In genomic region chr17:75511610-75512575, GRCh38 we compare ENCODE assay signal across 1 cellular context.
TF ChIP-seq lines count a peak whose summit lies in the region.

No MANE protein-coding gene starts in this region.

TF ChIP-seq in HepG2, 621 proteins besides CTCF, POLR2A, EP300 and RAD21 (continued from another document and continues in another):
- TF ChIP-seq ZNF710 (CRISPR knock-in tag; IDR thresholded peaks at IDR 0.05; ENCODE audit: borderline replicate concordance) = peak; percentile 91; the same call in 1 of the 2 replicates
- 0 out of 2 replicates have a peak, but pooled peaks have one; percentile 22 for TF ChIP-seq DMAP1 (CRISPR knock-in tag; IDR thresholded peaks at IDR 0.05)
- TF ChIP-seq ZNF414 (CRISPR knock-in tag; IDR thresholded peaks at IDR 0.05) = peak; percentile 85
- TF ChIP-seq NFRKB (IDR thresholded peaks at IDR 0.05) = no peak
- TF ChIP-seq AKNA (CRISPR knock-in tag; IDR thresholded peaks at IDR 0.05; ENCODE audit: borderline replicate concordance) = no peak
- TF ChIP-seq TMF1 (CRISPR knock-in tag; IDR thresholded peaks at IDR 0.05; ENCODE audit: low read depth) = peak; percentile 85; the same call in 1 of the 2 replicates
- peak; percentile 80; the same call in 1 of the 2 replicates for TF ChIP-seq HMG20A (CRISPR knock-in tag; IDR thresholded peaks at IDR 0.05; ENCODE audit: borderline replicate concordance)
- TF ChIP-seq KDM4B (CRISPR knock-in tag; IDR thresholded peaks at IDR 0.05) = peak; percentile 70; the same call in 1 of the 2 replicates
- no peak for TF ChIP-seq NKX3-1 (CRISPR knock-in tag; IDR thresholded peaks at IDR 0.05)
- TF ChIP-seq HCFC1 (IDR thresholded peaks at IDR 0.05; ENCODE audit: low read depth, low read length) = no peak
- TF ChIP-seq BRD4 (CRISPR knock-in tag; IDR thresholded peaks at IDR 0.05) = peak; percentile 62; the same call in 1 of the 2 replicates
- 0 out of 2 replicates have a peak, but pooled peaks have one; percentile 15 for TF ChIP-seq ZNF230 (CRISPR knock-in tag; IDR thresholded peaks at IDR 0.05)
- TF ChIP-seq MTF2 (CRISPR knock-in tag; IDR thresholded peaks at IDR 0.05; ENCODE audit: borderline replicate concordance) = peak; percentile 43; the same call in 1 of the 2 replicates
- TF ChIP-seq ZNF557 (CRISPR knock-in tag; IDR thresholded peaks at IDR 0.05) = 0 out of 2 replicates have a peak, but pooled peaks have one; percentile 50
- peak; percentile 39; the same call in 1 of the 2 replicates for TF ChIP-seq ZNF607 (CRISPR knock-in tag; IDR thresholded peaks at IDR 0.05; ENCODE audit: borderline replicate concordance)
- no peak for TF ChIP-seq PAF1 (CRISPR knock-in tag; IDR thresholded peaks at IDR 0.05)
- TF ChIP-seq FOXO1 (CRISPR knock-in tag; IDR thresholded peaks at IDR 0.05) = peak; percentile 72; the same call in 1 of the 2 replicates
- peak; percentile 40; the same call in 1 of the 2 replicates for TF ChIP-seq TRIM24 (CRISPR knock-in tag; IDR thresholded peaks at IDR 0.05)
- TF ChIP-seq ZNF274 (CRISPR knock-in tag; IDR thresholded peaks at IDR 0.05) = peak; percentile 87
- peak; percentile 36; the same call in 1 of the 2 replicates for TF ChIP-seq ETV5 (CRISPR knock-in tag; IDR thresholded peaks at IDR 0.05; ENCODE audit: borderline replicate concordance)
- TF ChIP-seq ZNF30 (CRISPR knock-in tag; IDR thresholded peaks at IDR 0.05) = 0 out of 2 replicates have a peak, but pooled peaks have one; percentile 19
- no peak for TF ChIP-seq FOSL1 (CRISPR knock-in tag; IDR thresholded peaks at IDR 0.05; ENCODE audit: borderline replicate concordance)
- no peak for TF ChIP-seq BRF2 (CRISPR knock-in tag; IDR thresholded peaks at IDR 0.05)
- peak; percentile 79; the same call in 1 of the 2 replicates for TF ChIP-seq ZNF740 (CRISPR knock-in tag; IDR thresholded peaks at IDR 0.05)
- peak; percentile 80 for TF ChIP-seq NR2F6 (IDR thresholded peaks at IDR 0.05)
- peak; percentile 89 for TF ChIP-seq NR2F6 (CRISPR knock-in tag; IDR thresholded peaks at IDR 0.05)
- TF ChIP-seq ZBTB7B (CRISPR knock-in tag; IDR thresholded peaks at IDR 0.05) = peak; percentile 99
- TF ChIP-seq MLLT10 (CRISPR knock-in tag; IDR thresholded peaks at IDR 0.05) = no peak
- no peak for TF ChIP-seq DNMT1 (CRISPR knock-in tag; IDR thresholded peaks at IDR 0.05)
- no peak for TF ChIP-seq CENPX (CRISPR knock-in tag; IDR thresholded peaks at IDR 0.05)
- TF ChIP-seq MLX (CRISPR knock-in tag; IDR thresholded peaks at IDR 0.05) = peak; percentile 51; the same call in 1 of the 2 replicates
- TF ChIP-seq TGIF2 (CRISPR knock-in tag; IDR thresholded peaks at IDR 0.05) = peak; percentile 92
- peak; percentile 70 for TF ChIP-seq U2AF1 (optimal IDR thresholded peaks at IDR 0.05; ENCODE audit: low read depth, low read length)
- TF ChIP-seq MAF1 (CRISPR knock-in tag; IDR thresholded peaks at IDR 0.05; ENCODE audit: borderline replicate concordance) = no peak
- no peak; the same call in 1 of the 2 replicates for TF ChIP-seq ZNF816 (CRISPR knock-in tag; IDR thresholded peaks at IDR 0.05; ENCODE audit: borderline replicate concordance)
- no peak for TF ChIP-seq PTBP1 (IDR thresholded peaks at IDR 0.05; ENCODE audit: low read depth, low read length, poor library complexity, severe bottlenecking)
- no peak for TF ChIP-seq ELK4 (CRISPR knock-in tag; IDR thresholded peaks at IDR 0.05; ENCODE audit: borderline replicate concordance)
- TF ChIP-seq IRF2 (CRISPR knock-in tag; IDR thresholded peaks at IDR 0.05) = peak; percentile 97
- TF ChIP-seq ARID5B (CRISPR knock-in tag; IDR thresholded peaks at IDR 0.05) = peak; percentile 87
- TF ChIP-seq ATF1 (CRISPR knock-in tag; IDR thresholded peaks at IDR 0.05) = no peak
- TF ChIP-seq MAFF (IDR thresholded peaks at IDR 0.05; ENCODE audit: low read depth, low read length) = no peak
- no peak for TF ChIP-seq ZNF251 (CRISPR knock-in tag; IDR thresholded peaks at IDR 0.05)
- TF ChIP-seq TFAP4 (IDR thresholded peaks at IDR 0.05; ENCODE audit: borderline replicate concordance, low read depth) = peak; percentile 88; the same call in 1 of the 2 replicates
- TF ChIP-seq ZNF773 (CRISPR knock-in tag; IDR thresholded peaks at IDR 0.05; ENCODE audit: borderline replicate concordance) = no peak
- TF ChIP-seq CCAR2 (optimal IDR thresholded peaks at IDR 0.05; ENCODE audit: low read depth, low read length) = no peak
- no peak for TF ChIP-seq AKAP8 (CRISPR knock-in tag; IDR thresholded peaks at IDR 0.05)
- no peak; the same call in 1 of the 2 replicates for TF ChIP-seq ZNF275 (CRISPR knock-in tag; IDR thresholded peaks at IDR 0.05; ENCODE audit: borderline replicate concordance)
- TF ChIP-seq ZNF367 (CRISPR knock-in tag; IDR thresholded peaks at IDR 0.05; ENCODE audit: borderline replicate concordance) = no peak
